Comparison of ENCODE assay signal across 13 cellular contexts in the genomic region with DNA sequence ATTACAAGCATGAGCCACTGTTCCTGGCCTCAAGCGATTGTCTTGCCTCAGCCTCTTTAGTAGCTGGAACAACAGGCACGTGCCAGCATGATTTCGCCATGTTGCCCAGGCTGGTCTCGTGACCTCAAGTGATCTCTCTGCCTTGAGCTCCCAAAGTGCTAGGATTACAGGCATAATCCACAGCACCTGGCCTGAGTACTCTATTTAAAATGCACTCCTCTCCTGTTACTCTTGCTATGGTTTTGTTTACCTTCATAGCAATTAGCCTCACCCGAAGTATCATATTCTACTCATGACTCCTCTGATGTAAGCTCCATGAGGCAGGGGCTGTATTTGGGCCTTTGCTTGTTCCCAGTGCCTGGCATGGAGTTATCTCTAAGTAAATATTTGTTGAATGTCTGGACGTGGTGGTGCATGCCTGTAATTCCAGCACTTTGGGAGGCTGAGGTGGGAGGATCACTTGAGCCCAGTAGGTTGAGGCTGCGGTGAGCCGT.
DNase-seq lines count a peak whose midpoint lies in the region; ATAC-seq and TF ChIP-seq lines count a peak whose summit lies in the region.
"Had no signal": no experiment of that assay in that cellular context is flagged by ENCODE, and none has a peak within 500 bp of the region (broad histone marks: within the 10 kb centered on the region; RNA-seq: fewer than 3 reads in every experiment).

No MANE protein-coding gene starts in this region.

- DNase-seq in DMS79 treated with DMSO at 0.1 percent for 48 hours (lab: John Stamatoyannopoulos, UW) = peak; percentile 51
- peak; percentile 95 for DNase-seq in NCI-H2029 treated with DMSO at 0.1 percent for 48 hours (lab: John Stamatoyannopoulos, UW)
- DNase-seq in PC-3 = peak; percentile 34
- DNase-seq in trophoblast cell = peak; percentile 97 to 98
- no peak for DNase-seq in NK-92 treated with Interleukin-12 subunit alpha and Interleukin-12 subunit beta, amount 100 ng/mL, for 24 hours (lab: John Stamatoyannopoulos, UW)
- DNase-seq in NAMALWA (ENCODE audit: low spot score) = no peak
- no peak for DNase-seq in activated CD4-positive, CD25-positive, alpha-beta regulatory T cell (lab: John Stamatoyannopoulos, UW)
- DNase-seq: activated CD8-positive, alpha-beta memory T cell treated with anti-CD3 and anti-CD28 coated beads, Interleukin-2, amount 50 U/mL, for 4 hours; central memory CD4-positive, alpha-beta T cell; hippocampal formation; left ventricle myocardium inferior; stimulated activated naive CD8-positive, alpha-beta T cell treated with anti-CD3 and anti-CD28 coated beads, Interleukin-15, amount 100 ng/mL, for 72 hours had no signal

- no peak overlapping the region for H4K12ac ChIP-seq in trophoblast cell (ENCODE audit: low read depth, low read length)

- H3K9ac ChIP-seq in PC-3 (ENCODE audit: low read length) (no peak overlapping the region), trophoblast cell (ENCODE audit: low read length) (no peak overlapping the region)

- no peak overlapping the region for H3K14ac ChIP-seq in trophoblast cell (ENCODE audit: low read length)

- no peak overlapping the region for H3K4me3 ChIP-seq in PC-3 (ENCODE audit: low read length)
- no peak overlapping the region for H3K4me3 ChIP-seq in trophoblast cell (ENCODE audit: low read depth, low read length)
- H3K4me3 ChIP-seq: left ventricle myocardium inferior had no signal

- H3K4me1 ChIP-seq in PC-3 (ENCODE audit: insufficient read depth, low read length) (no peaks in the 10 kb centered on the region), trophoblast cell (ENCODE audit: control insufficient read depth in 1 of 2, insufficient read depth in 2 of 2, low read length in 2 of 2) (no peaks in the 10 kb centered on the region)
- H3K4me1 ChIP-seq: left ventricle myocardium inferior had no signal

- no peak overlapping the region for H4K8ac ChIP-seq in trophoblast cell (ENCODE audit: low read depth, low read length)

- H3K79me2 ChIP-seq in PC-3 (ENCODE audit: low read length) = no peaks in the 10 kb centered on the region
- H3K79me2 ChIP-seq in trophoblast cell (ENCODE audit: control insufficient read depth, insufficient read depth, low read length, poor library complexity) = no peaks in the 10 kb centered on the region

- intact Hi-C loops in PC-3 (cut with micrococcal nuclease) = no loop called here

- H3K9me3 ChIP-seq in PC-3 (ENCODE audit: low read length) (no peaks in the 10 kb centered on the region), trophoblast cell (ENCODE audit: insufficient read depth, low read depth, low read length) (no peaks in the 10 kb centered on the region)
- H3K9me3 ChIP-seq: left ventricle myocardium inferior had no signal

- H3K27ac ChIP-seq in PC-3 (ENCODE audit: low read length) (no peak overlapping the region), trophoblast cell (ENCODE audit: low read depth, low read length) (no peak overlapping the region)
- H3K27ac ChIP-seq: left ventricle myocardium inferior had no signal

- no TSS peak for BruUV-seq in PC-3 (replicated peaks; lab: Mats Ljungman, UMichigan)

- no peaks in the 10 kb centered on the region for H3K36me3 ChIP-seq in PC-3 (ENCODE audit: low read depth, low read length)
- H3K36me3 ChIP-seq in trophoblast cell (ENCODE audit: control insufficient read depth in 1 of 2, insufficient read depth in 2 of 2, low read length in 2 of 2) = no peaks in the 10 kb centered on the region
- H3K36me3 ChIP-seq: left ventricle myocardium inferior had no signal

- H3K79me1 ChIP-seq in trophoblast cell (ENCODE audit: low read length) = no peaks in the 10 kb centered on the region

- no peak overlapping the region for H4K91ac ChIP-seq in trophoblast cell (ENCODE audit: low read depth, low read length)

- no peaks in the 10 kb centered on the region for H3K27me3 ChIP-seq in PC-3 (ENCODE audit: low read length)
- H3K27me3 ChIP-seq in trophoblast cell (ENCODE audit: insufficient read depth, low read length) = no peaks in the 10 kb centered on the region

- TF ChIP-seq CTCF in PC-3 (conservative IDR thresholded peaks at IDR 0.05; ENCODE audit: low read depth, low read length) = no peak

- no peak overlapping the region for H3K18ac ChIP-seq in trophoblast cell (ENCODE audit: low read length)

- POLR2A ChIA-PET in PC-3 (lab: Charles Lee; ENCODE audit: unreplicated experiment) = no interaction called here

- no peaks in the 10 kb centered on the region for H3K9me2 ChIP-seq in PC-3 (replicated peaks; ENCODE audit: low read length)

- H2BK120ac ChIP-seq in trophoblast cell (ENCODE audit: insufficient read depth, low read length, poor library complexity) = no peak overlapping the region

- H2BK5ac ChIP-seq in trophoblast cell (ENCODE audit: low read depth, low read length, poor library complexity) = no peak overlapping the region

- WGBS in trophoblast cell (ENCODE audit: extremely low coverage, insufficient coverage, insufficient read length) = no CpG with 5 or more reads among the region's 8 CpGs

- CTCF ChIA-PET in PC-3 (lab: Charles Lee) = no interaction called here

- no peak overlapping the region for H3K4ac ChIP-seq in trophoblast cell (ENCODE audit: low read depth, low read length)

- H3K23ac ChIP-seq in trophoblast cell (ENCODE audit: low read length) = no peak overlapping the region

- H2AK5ac ChIP-seq in trophoblast cell (ENCODE audit: low read length) = no peak overlapping the region

- no peak overlapping the region for H2BK12ac ChIP-seq in trophoblast cell (ENCODE audit: low read length)

- ATAC-seq in PC-3 = no peak
- ATAC-seq: stimulated activated naive CD8-positive, alpha-beta T cell treated with anti-CD3 and anti-CD28 coated beads, Interleukin-15, amount 100 ng/mL, for 72 hours; WTC11 had no signal

- no peaks in the 10 kb centered on the region for H3F3A ChIP-seq in PC-3 (ENCODE audit: low read length, unreplicated experiment)

- H2AFZ ChIP-seq in PC-3 (ENCODE audit: low read length) (no peak overlapping the region), trophoblast cell (ENCODE audit: insufficient read depth, low read length, poor library complexity) (no peak overlapping the region)

- H3K4me2 ChIP-seq in PC-3 (ENCODE audit: low read length) (no peak overlapping the region), trophoblast cell (ENCODE audit: low read length) (no peak overlapping the region)

- no peaks in the 10 kb centered on the region for H4K20me1 ChIP-seq in PC-3 (ENCODE audit: low read length)

Comparison
In these comparisons a context has a peak if more than half of its experiments do, and no peak if none do; other contexts are left out.
1. DNase-seq: peak in DMS79 treated with DMSO at 0.1 percent for 48 hours (single experiment), NCI-H2029 treated with DMSO at 0.1 percent for 48 hours (single experiment), PC-3 (single experiment) and trophoblast cell (2 of 2); none in NK-92 treated with Interleukin-12 subunit alpha and Interleukin-12 subunit beta, amount 100 ng/mL, for 24 hours (single experiment), NAMALWA (single experiment) and activated CD4-positive, CD25-positive, alpha-beta regulatory T cell (0 of 4).